Comparison of ENCODE assay signal across 1 cellular context in genomic region chr20:50282592-50283241, GRCh38.
TF ChIP-seq lines count a peak whose summit lies in the region.

No MANE protein-coding gene starts in this region.

TF ChIP-seq in HepG2, 621 proteins besides CTCF, POLR2A, EP300 and RAD21 (continued from another document and continues in another):
- TF ChIP-seq ZNF567 (CRISPR knock-in tag; IDR thresholded peaks at IDR 0.05; ENCODE audit: borderline replicate concordance) (0 out of 2 replicates have a peak, but pooled peaks have one; percentile 53), ZNF737 (CRISPR knock-in tag; IDR thresholded peaks at IDR 0.05; ENCODE audit: borderline replicate concordance) (0 out of 2 replicates have a peak, but pooled peaks have one; percentile 52), ELF3 (CRISPR knock-in tag; IDR thresholded peaks at IDR 0.05) (peak; percentile 77), ZXDC (CRISPR knock-in tag; IDR thresholded peaks at IDR 0.05) (0 out of 2 replicates have a peak, but pooled peaks have one; percentile 66), CHD2 (IDR thresholded peaks at IDR 0.05; ENCODE audit: low read depth, low read length) (no peak), ZFP91 (CRISPR knock-in tag; IDR thresholded peaks at IDR 0.05; ENCODE audit: borderline replicate concordance) (0 out of 2 replicates have a peak, but pooled peaks have one; percentile 0), SALL1 (CRISPR knock-in tag; IDR thresholded peaks at IDR 0.05) (0 out of 2 replicates have a peak, but pooled peaks have one; percentile 41), KAT8 (CRISPR knock-in tag; IDR thresholded peaks at IDR 0.05) (no peak), ZBTB26 (CRISPR knock-in tag; IDR thresholded peaks at IDR 0.05; ENCODE audit: borderline replicate concordance) (no peak; the same call in 1 of the 2 replicates), ZBTB40 (IDR thresholded peaks at IDR 0.05) (no peak), ZBTB40 (CRISPR knock-in tag; IDR thresholded peaks at IDR 0.05) (0 out of 2 replicates have a peak, but pooled peaks have one; percentile 36), KLF11 (CRISPR knock-in tag; IDR thresholded peaks at IDR 0.05) (0 out of 2 replicates have a peak, but pooled peaks have one; percentile 42), ATF3 (CRISPR knock-in tag; IDR thresholded peaks at IDR 0.05) (no peak), MAZ (IDR thresholded peaks at IDR 0.05; ENCODE audit: borderline replicate concordance, low read depth, low read length) (no peak), MAZ (CRISPR knock-in tag; IDR thresholded peaks at IDR 0.05; ENCODE audit: low read depth) (0 out of 2 replicates have a peak, but pooled peaks have one; percentile 3), POLR2G (IDR thresholded peaks at IDR 0.05; ENCODE audit: low read depth, low read length) (no peak), POLR2AphosphoS2 (IDR thresholded peaks at IDR 0.05; ENCODE audit: low read depth, low read length) (no peak), TRIM24 (CRISPR knock-in tag; IDR thresholded peaks at IDR 0.05) (no peak), NFYC (CRISPR knock-in tag; IDR thresholded peaks at IDR 0.05) (no peak), KDM3A (CRISPR knock-in tag; IDR thresholded peaks at IDR 0.05; ENCODE audit: low read depth) (peak; percentile 39; the same call in 1 of the 2 replicates), ZMAT3 (CRISPR knock-in tag; conservative IDR thresholded peaks at IDR 0.05) (0 out of 2 replicates have a peak, but pooled peaks have one; percentile 69), GABPB1 (CRISPR knock-in tag; IDR thresholded peaks at IDR 0.05) (peak; percentile 55), XRCC5 (optimal IDR thresholded peaks at IDR 0.05; ENCODE audit: low read length) (peak; percentile 71), MED1 (CRISPR knock-in tag; IDR thresholded peaks at IDR 0.05) (no peak), ZNF253 (CRISPR knock-in tag; IDR thresholded peaks at IDR 0.05; ENCODE audit: borderline replicate concordance) (no peak), ZNF768 (CRISPR knock-in tag; IDR thresholded peaks at IDR 0.05) (peak; percentile 43), ZNF34 (CRISPR knock-in tag; IDR thresholded peaks at IDR 0.05; ENCODE audit: borderline replicate concordance) (no peak), ZNF260 (CRISPR knock-in tag; IDR thresholded peaks at IDR 0.05; ENCODE audit: borderline replicate concordance, low read depth) (no peak; the same call in 1 of the 2 replicates), TEAD3 (CRISPR knock-in tag; optimal IDR thresholded peaks at IDR 0.05; ENCODE audit: borderline replicate concordance) (peak; percentile 35), FOXK2 (IDR thresholded peaks at IDR 0.05) (no peak), ZNF432 (CRISPR knock-in tag; IDR thresholded peaks at IDR 0.05; ENCODE audit: borderline replicate concordance) (peak; percentile 53; the same call in 1 of the 2 replicates), ZNF691 (CRISPR knock-in tag; IDR thresholded peaks at IDR 0.05; ENCODE audit: borderline replicate concordance, low read depth) (0 out of 2 replicates have a peak, but pooled peaks have one; percentile 5), ZNF607 (CRISPR knock-in tag; IDR thresholded peaks at IDR 0.05; ENCODE audit: borderline replicate concordance) (0 out of 2 replicates have a peak, but pooled peaks have one; percentile 38), ZZZ3 (CRISPR knock-in tag; IDR thresholded peaks at IDR 0.05; ENCODE audit: borderline replicate concordance) (0 out of 2 replicates have a peak, but pooled peaks have one; percentile 11), GMEB1 (CRISPR knock-in tag; IDR thresholded peaks at IDR 0.05; ENCODE audit: borderline replicate concordance) (no peak), HNRNPLL (IDR thresholded peaks at IDR 0.05; ENCODE audit: low read depth, low read length, poor library complexity, severe bottlenecking) (peak; percentile 35), ZNF224 (CRISPR knock-in tag; IDR thresholded peaks at IDR 0.05) (no peak), ZNF619 (CRISPR knock-in tag; IDR thresholded peaks at IDR 0.05) (peak; percentile 61; the same call in 1 of the 2 replicates), CEBPG (CRISPR knock-in tag; IDR thresholded peaks at IDR 0.05) (no peak), KLF9 (CRISPR knock-in tag; IDR thresholded peaks at IDR 0.05; ENCODE audit: low read depth) (no peak)
